In the genomic region with DNA sequence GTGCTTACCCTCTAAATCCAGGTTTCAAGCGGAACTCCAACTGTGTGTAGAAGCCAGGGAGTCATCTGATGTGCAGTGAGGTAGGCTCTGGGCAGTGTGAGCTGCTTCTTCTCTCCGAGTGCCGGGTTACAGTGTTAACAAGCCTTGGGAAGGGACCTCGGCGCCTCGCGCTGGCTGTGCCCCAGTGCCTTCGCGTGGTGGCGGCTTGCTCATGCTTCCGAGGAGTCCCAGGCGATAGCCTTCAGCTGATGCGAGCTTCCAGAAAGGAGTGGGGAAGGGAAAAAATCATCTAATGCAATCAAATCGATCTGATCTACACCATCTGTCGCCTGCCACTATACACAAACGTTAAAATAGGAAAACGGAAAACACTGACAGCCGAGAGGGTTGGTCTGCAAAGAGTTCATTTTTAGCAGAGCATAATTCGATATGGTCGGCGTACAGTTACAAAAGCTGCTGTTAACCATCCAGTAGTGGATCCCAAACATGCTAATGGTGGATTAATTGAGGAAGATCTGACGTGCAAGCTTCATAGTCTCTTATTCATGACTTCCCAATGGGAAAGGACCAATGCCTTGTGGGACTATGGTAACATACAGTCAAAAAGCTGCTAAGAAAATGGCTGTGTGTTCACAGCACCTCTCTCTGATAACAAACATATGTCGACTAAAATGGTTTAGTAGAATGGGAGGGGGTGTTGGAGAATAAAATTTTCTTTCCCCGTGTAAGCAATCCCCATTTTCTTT, we compare ENCODE assay signal across 12 cellular contexts.
DNase-seq lines count a peak whose midpoint lies in the region; ATAC-seq, FAIRE-seq and TF ChIP-seq lines count a peak whose summit lies in the region.
"Had no signal": no experiment of that assay in that cellular context is flagged by ENCODE, and none has a peak within 500 bp of the region (broad histone marks: within the 10 kb centered on the region; RNA-seq: fewer than 3 reads in every experiment).

No MANE protein-coding gene starts in this region.

- H2BK15ac ChIP-seq in H9 (ENCODE audit: low read depth, low read length): no peak overlapping the region

- no peak overlapping the region for H3K27ac Mint-ChIP-seq in H9
- no peak overlapping the region for H3K27ac Mint-ChIP-seq in astrocyte (ENCODE audit: unreplicated experiment)
- H3K27ac Mint-ChIP-seq: natural killer cell treated with Interleukin-12 subunit alpha and Interleukin-12 subunit beta and Interleukin-15 and Interleukin-18, amount 100 ng/mL, for 72 hours; stimulated activated memory B cell treated with anti-CD40 and anti-IgM and Interleukin-4, amounts not matched to agents 10 μg/mL and 1 μg/mL and 100 μg/mL, for 72 hours had no signal

- no peak overlapping the region for H3K27ac ChIP-seq in H9 (ENCODE audit: insufficient read length, low read depth, low read length)
- H3K27ac ChIP-seq in astrocyte (ENCODE audit: low read depth, low read length): peak overlapping the region; percentile 21

- H2AK5ac ChIP-seq in H9 (ENCODE audit: insufficient read length, low read length): no peak overlapping the region

- no peak overlapping the region for H4K91ac ChIP-seq in H9 (ENCODE audit: insufficient read length, low read depth, low read length)

- no peak overlapping the region for H2BK12ac ChIP-seq in H9 (ENCODE audit: insufficient read length, low read depth, low read length)

- no peak overlapping the region for H2BK5ac ChIP-seq in H9 (ENCODE audit: insufficient read length, low read length)

- H3K9me3 ChIP-seq in H9 (ENCODE audit: control insufficient read depth, low read depth, low read length) (no peaks in the 10 kb centered on the region), astrocyte (ENCODE audit: insufficient read depth, low read depth, low read length) (no peaks in the 10 kb centered on the region)

- H4K5ac ChIP-seq in H9 (ENCODE audit: insufficient read length, low read depth, low read length): no peak overlapping the region

- H3K9ac ChIP-seq in H9 (ENCODE audit: extremely low read depth, insufficient read length, low read length) (no peak overlapping the region), astrocyte (ENCODE audit: low read length) (peak overlapping the region; percentile 76)

- H3K27me3 ChIP-seq in H9 (ENCODE audit: insufficient read depth, low read length) (peaks cover 42% of the 10 kb centered on the region), astrocyte (ENCODE audit: insufficient read depth, low read length) (no peaks in the 10 kb centered on the region)

- H3K14ac ChIP-seq in H9 (ENCODE audit: insufficient read depth, low read length): no peak overlapping the region

- no peak overlapping the region for H3K18ac ChIP-seq in H9 (ENCODE audit: insufficient read length, low read depth, low read length)

- TF ChIP-seq CTCF in H9 (conservative IDR thresholded peaks at IDR 0.05): no peak
- TF ChIP-seq CTCF in astrocyte (IDR thresholded peaks at IDR 0.05; ENCODE audit: insufficient read depth, low read depth, low read length): no peak

- no peak overlapping the region for H4K8ac ChIP-seq in H9 (replicated peaks; ENCODE audit: insufficient read length, low read depth, low read length)

- H3K4me1 ChIP-seq in H9 (ENCODE audit: insufficient read depth, low read length) (no peaks in the 10 kb centered on the region; the same call in 1 of the 2 replicates), astrocyte (ENCODE audit: insufficient read depth, low read length) (peaks cover 39% of the 10 kb centered on the region)

- H3K36me3 Mint-ChIP-seq in H9 (ENCODE audit: insufficient read depth in 1 of 3, low read depth in 3 of 3) (no peaks in the 10 kb centered on the region; a peak in 2 of 7 replicates), astrocyte (ENCODE audit: low read depth, unreplicated experiment) (peaks cover under 1% of the 10 kb centered on the region)
- H3K36me3 Mint-ChIP-seq: natural killer cell treated with Interleukin-12 subunit alpha and Interleukin-12 subunit beta and Interleukin-15 and Interleukin-18, amount 100 ng/mL, for 72 hours; stimulated activated memory B cell treated with anti-CD40 and anti-IgM and Interleukin-4, amounts not matched to agents 10 μg/mL and 1 μg/mL and 100 μg/mL, for 72 hours had no signal

- ATAC-seq in HG02588 (IDR thresholded peaks at IDR 0.05; ENCODE audit: unreplicated experiment): no peak
- no peak for ATAC-seq in HG03175 (IDR thresholded peaks at IDR 0.05; ENCODE audit: unreplicated experiment)
- ATAC-seq in GM19395 (IDR thresholded peaks at IDR 0.05; ENCODE audit: unreplicated experiment): no peak
- ATAC-seq: activated CD4-positive, CD25-positive, alpha-beta regulatory T cell treated with anti-CD3 and anti-CD28 coated beads, Interleukin-2, amount 50 U/mL, for 24 hours; natural killer cell treated with Interleukin-12 subunit alpha and Interleukin-12 subunit beta and Interleukin-15 and Interleukin-18, amount 100 ng/mL, for 72 hours; stimulated activated memory B cell treated with anti-CD40 and anti-IgM and Interleukin-4, amounts not matched to agents 10 μg/mL and 1 μg/mL and 100 μg/mL, for 72 hours had no signal

- no peaks in the 10 kb centered on the region for H3K36me3 ChIP-seq in astrocyte (ENCODE audit: insufficient read depth, low read length)

- H3K4me1 Mint-ChIP-seq in H9 (peaks cover 34 to 37% of the 10 kb centered on the region in 2 experiments), astrocyte (ENCODE audit: low read depth, unreplicated experiment) (peaks cover 17% of the 10 kb centered on the region)

- H2BK20ac ChIP-seq in H9 (ENCODE audit: low read depth, low read length, poor library complexity, severe bottlenecking): no peak overlapping the region

- DNase-seq in Ammon's horn (ENCODE audit: low spot score) (peak; percentile 55), H9 (peak; percentile 38), astrocyte (ENCODE audit: low read depth) (peak; percentile 39), myocyte (ENCODE audit: low read depth) (peak; percentile 45), cerebellar nuclear complex (lab: John Stamatoyannopoulos, UW) (no peak)
- DNase-seq: MM.1S had no signal

- no peak overlapping the region for H2BK120ac ChIP-seq in H9 (ENCODE audit: low read depth, low read length, poor library complexity, severe bottlenecking)

- no peak overlapping the region for H2AFZ ChIP-seq in H9 (ENCODE audit: low read length)
- peak overlapping the region; percentile 66 for H2AFZ ChIP-seq in astrocyte (ENCODE audit: low read depth, low read length)

- H3K4me3 Mint-ChIP-seq in H9: peak overlapping the region; percentile 22 to 82
- peak overlapping the region; percentile 70 for H3K4me3 Mint-ChIP-seq in astrocyte (ENCODE audit: unreplicated experiment)
- H3K4me3 Mint-ChIP-seq: natural killer cell treated with Interleukin-12 subunit alpha and Interleukin-12 subunit beta and Interleukin-15 and Interleukin-18, amount 100 ng/mL, for 72 hours; stimulated activated memory B cell treated with anti-CD40 and anti-IgM and Interleukin-4, amounts not matched to agents 10 μg/mL and 1 μg/mL and 100 μg/mL, for 72 hours had no signal

- H3K79me2 ChIP-seq in H9 (ENCODE audit: insufficient read depth, low read length) (no peaks in the 10 kb centered on the region), astrocyte (ENCODE audit: insufficient read depth, low read length) (peaks cover 8% of the 10 kb centered on the region)

- no peaks in the 10 kb centered on the region for H3K79me1 ChIP-seq in H9 (ENCODE audit: insufficient read depth, low read depth, low read length, poor library complexity, severe bottlenecking)

- peaks cover 42% of the 10 kb centered on the region for H3K23me2 ChIP-seq in H9 (ENCODE audit: insufficient read length, low read depth, low read length, poor library complexity, severe bottlenecking)

- WGBS in H9 (ENCODE audit: extremely low coverage, insufficient read length, low lambda C conversion rate): no CpG with 5 or more reads among the region's 24 CpGs

- peak overlapping the region; percentile 75 for H3K4me3 ChIP-seq in astrocyte (ENCODE audit: insufficient read depth, low read depth, low read length)

- H3K4me2 ChIP-seq in H9 (ENCODE audit: insufficient read depth, insufficient read length, low read length) (peak overlapping the region; percentile 63), astrocyte (ENCODE audit: low read length) (peak overlapping the region; percentile 95)

- H4K20me1 ChIP-seq in H9 (ENCODE audit: control insufficient read depth, insufficient read depth, insufficient read length) (no peaks in the 10 kb centered on the region), astrocyte (ENCODE audit: insufficient read depth, low read length) (no peaks in the 10 kb centered on the region)

- no peak overlapping the region for H3K23ac ChIP-seq in H9 (ENCODE audit: insufficient read length, low read depth, low read length)

- no peak overlapping the region for H3K56ac ChIP-seq in H9 (ENCODE audit: insufficient read length, low read depth, low read length)

- no peak for FAIRE-seq in astrocyte (lab: Jason Lieb, UNC)

- H3K4ac ChIP-seq in H9 (ENCODE audit: low read depth, low read length): no peak overlapping the region

- H3K9me3 Mint-ChIP-seq in H9 (no peaks in the 10 kb centered on the region; a peak in 2 of 5 replicates), astrocyte (ENCODE audit: unreplicated experiment) (peaks cover 5% of the 10 kb centered on the region)
- H3K9me3 Mint-ChIP-seq: natural killer cell treated with Interleukin-12 subunit alpha and Interleukin-12 subunit beta and Interleukin-15 and Interleukin-18, amount 100 ng/mL, for 72 hours; stimulated activated memory B cell treated with anti-CD40 and anti-IgM and Interleukin-4, amounts not matched to agents 10 μg/mL and 1 μg/mL and 100 μg/mL, for 72 hours had no signal

- no peak overlapping the region for H3T11ph ChIP-seq in H9 (ENCODE audit: low read length)

- peaks cover 83% of the 10 kb centered on the region for H3K27me3 Mint-ChIP-seq in H9 (ENCODE audit: low read depth)
- peaks cover 28% of the 10 kb centered on the region for H3K27me3 Mint-ChIP-seq in astrocyte (ENCODE audit: low read depth, unreplicated experiment)

Comparison
In these comparisons a context has a peak if more than half of its experiments do, and no peak if none do; other contexts are left out.
1. DNase-seq: peak in Ammon's horn (single experiment), H9 (single experiment), astrocyte (single experiment) and myocyte (single experiment); none in cerebellar nuclear complex (0 of 2).